15 cellular contexts compared by ENCODE assay signal in the genomic region with DNA sequence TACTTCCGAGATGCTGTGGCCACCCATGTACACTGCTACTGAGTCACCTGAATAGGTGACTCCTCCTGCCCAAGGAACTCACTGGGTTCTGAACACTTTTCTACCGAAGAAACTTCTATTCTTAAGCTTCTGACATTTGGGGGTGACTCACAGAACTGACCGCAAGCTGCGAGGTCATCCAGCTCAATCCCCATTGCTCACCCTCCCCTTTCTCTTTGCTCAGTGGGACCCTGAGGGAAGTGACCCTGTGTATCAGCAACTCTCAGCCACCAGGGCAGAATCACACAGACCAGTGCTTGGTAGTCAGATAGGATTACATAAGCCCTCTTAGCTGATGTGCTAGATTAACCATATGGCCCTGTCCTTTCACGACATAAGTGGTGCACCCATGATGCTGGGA. TPM values are rescaled to one million over a fixed set of nuclear protein-coding genes. Genes with fewer than 3 reads are reported as not detected.
A peak's percentile ranks its signal among the peaks of the same experiment; 100 is the strongest.
DNase-seq lines count a peak whose midpoint lies in the region; TF ChIP-seq lines count a peak whose summit lies in the region.
"Had no signal": no experiment of that assay in that cellular context is flagged by ENCODE, and none has a peak within 500 bp of the region (broad histone marks: within the 10 kb centered on the region; RNA-seq: fewer than 3 reads in every experiment).

No MANE protein-coding gene starts in this region.

- no peak overlapping the region for H2AFZ ChIP-seq in neural progenitor cell (replicated peaks)

- no peak for TF ChIP-seq EP300 in esophagus muscularis mucosa (IDR thresholded peaks at IDR 0.05)

- no peak overlapping the region for H3K4me3 Mint-ChIP-seq in neural progenitor cell
- H3K4me3 Mint-ChIP-seq: activated naive CD4-positive, alpha-beta T cell treated with anti-CD3 and anti-CD28 coated beads, Interleukin-2, amount 50 U/mL, for 24 hours; stimulated activated naive B cell treated with anti-CD40 and anti-IgM and Interleukin-4, amounts not matched to agents 10 μg/mL and 1 μg/mL and 100 μg/mL, for 72 hours had no signal

- TF ChIP-seq CTCF in neural progenitor cell (IDR thresholded peaks at IDR 0.05) (no peak), esophagus muscularis mucosa (IDR thresholded peaks at IDR 0.05) (no peak)

- peaks cover 32% of the 10 kb centered on the region for H3K4me1 Mint-ChIP-seq in neural progenitor cell
- H3K4me1 Mint-ChIP-seq: activated naive CD4-positive, alpha-beta T cell treated with anti-CD3 and anti-CD28 coated beads, Interleukin-2, amount 50 U/mL, for 24 hours; stimulated activated naive B cell treated with anti-CD40 and anti-IgM and Interleukin-4, amounts not matched to agents 10 μg/mL and 1 μg/mL and 100 μg/mL, for 72 hours had no signal

- H3K4me3 ChIP-seq in neural progenitor cell (no peak overlapping the region), esophagus muscularis mucosa (no peak overlapping the region)

- H3F3A ChIP-seq in neural progenitor cell (ENCODE audit: low read depth) = no peaks in the 10 kb centered on the region

- H3K4me1 ChIP-seq in neural progenitor cell = no peaks in the 10 kb centered on the region
- H3K4me1 ChIP-seq in esophagus muscularis mucosa = peaks cover 0 to 10% (median 4%) of the 10 kb centered on the region in 4 donors

- peaks cover 8% of the 10 kb centered on the region for H3K9me3 Mint-ChIP-seq in neural progenitor cell
- H3K9me3 Mint-ChIP-seq: activated naive CD4-positive, alpha-beta T cell treated with anti-CD3 and anti-CD28 coated beads, Interleukin-2, amount 50 U/mL, for 24 hours; stimulated activated naive B cell treated with anti-CD40 and anti-IgM and Interleukin-4, amounts not matched to agents 10 μg/mL and 1 μg/mL and 100 μg/mL, for 72 hours had no signal

- no peaks in the 10 kb centered on the region for H3K36me3 ChIP-seq in neural progenitor cell
- peaks cover 0 to 12% (median 0%) of the 10 kb centered on the region in 4 donors for H3K36me3 ChIP-seq in esophagus muscularis mucosa

- no peak overlapping the region for H3K4me2 ChIP-seq in neural progenitor cell

- peaks cover 9% of the 10 kb centered on the region for H4K20me1 ChIP-seq in neural progenitor cell (ENCODE audit: low read depth)

- H3K27ac Mint-ChIP-seq in neural progenitor cell = peak overlapping the region; percentile 74
- H3K27ac Mint-ChIP-seq: activated naive CD4-positive, alpha-beta T cell treated with anti-CD3 and anti-CD28 coated beads, Interleukin-2, amount 50 U/mL, for 24 hours; stimulated activated naive B cell treated with anti-CD40 and anti-IgM and Interleukin-4, amounts not matched to agents 10 μg/mL and 1 μg/mL and 100 μg/mL, for 72 hours had no signal

- no peak for TF ChIP-seq POLR2A in esophagus muscularis mucosa (IDR thresholded peaks at IDR 0.05; ENCODE audit: low read depth)

- peaks cover 6% of the 10 kb centered on the region for H3K36me3 Mint-ChIP-seq in neural progenitor cell
- H3K36me3 Mint-ChIP-seq: activated naive CD4-positive, alpha-beta T cell treated with anti-CD3 and anti-CD28 coated beads, Interleukin-2, amount 50 U/mL, for 24 hours; stimulated activated naive B cell treated with anti-CD40 and anti-IgM and Interleukin-4, amounts not matched to agents 10 μg/mL and 1 μg/mL and 100 μg/mL, for 72 hours had no signal

- no peak overlapping the region for H3K9ac ChIP-seq in neural progenitor cell

- H3K27me3 ChIP-seq in neural progenitor cell (no peaks in the 10 kb centered on the region), esophagus muscularis mucosa (no peaks in the 10 kb centered on the region)

- peaks cover 2% of the 10 kb centered on the region for H3K27me3 Mint-ChIP-seq in neural progenitor cell (ENCODE audit: insufficient read depth, low read depth)

- WGBS in esophagus muscularis mucosa = 84% methylated on average over 5 of the region's 5 CpGs

- DNase-seq in GM04503 (ENCODE audit: low read depth) = peak; percentile 23
- peak; percentile 60 for DNase-seq in NCI-H524 treated with DMSO at 0.1 percent for 48 hours (lab: John Stamatoyannopoulos, UW)
- DNase-seq in caudate nucleus (lab: John Stamatoyannopoulos, UW) = no peak
- DNase-seq in neural progenitor cell (ENCODE audit: low spot score) = no peak
- no peak for DNase-seq in activated T-cell treated with anti-CD3 and anti-CD28 coated beads for 4 hours
- no peak for DNase-seq in esophagus muscularis mucosa (ENCODE audit: extremely low spot score)
- no peak for DNase-seq in SKM-1 treated with dmso at 0.1 percent for 144 hours (lab: John Stamatoyannopoulos, UW; ENCODE audit: unreplicated experiment)
- DNase-seq in activated naive CD4-positive, alpha-beta T cell treated with anti-CD3 and anti-CD28 coated beads, Interleukin-2, amount 50 U/mL, for 16 hours = no peak
- DNase-seq: midbrain; NCI-H2081; stimulated activated naive B cell treated with anti-CD40 and anti-IgM and Interleukin-4, amounts not matched to agents 10 μg/mL and 1 μg/mL and 100 μg/mL, for 72 hours; T-helper 2 cell had no signal

- H3K9me3 ChIP-seq in neural progenitor cell (ENCODE audit: low read depth) (no peaks in the 10 kb centered on the region), esophagus muscularis mucosa (no peaks in the 10 kb centered on the region)

- no peaks in the 10 kb centered on the region for H3K79me2 ChIP-seq in neural progenitor cell (ENCODE audit: low read depth)

- intact Hi-C loops in esophagus muscularis mucosa (cut with DNase I) = no loop called here

- H3K27ac ChIP-seq in caudate nucleus (ENCODE audit: low read depth, low read length) = peak overlapping the region; percentile 40
- no peak overlapping the region for H3K27ac ChIP-seq in neural progenitor cell
- no peak overlapping the region for H3K27ac ChIP-seq in esophagus muscularis mucosa (replicated peaks in 1 of 4)

RNA-seq across cellular contexts. Expression of gene INSYN2A, which starts 46.3 kb away (rescaled TPM):
- total RNA-seq in neural progenitor cell (ENCODE audit: low replicate concordance) (not detected in 2 replicates), esophagus muscularis mucosa (under 1 TPM in 3 of 4 donors, not detected in 1; 0.33 to 0.52 (median 0.42) TPM)
- total RNA-seq: activated CD8-positive, alpha-beta memory T cell treated with anti-CD3 and anti-CD28 coated beads for 36 hours; dermis microvascular lymphatic vessel endothelial cell had no signal

Comparison
In these comparisons a context has a peak if more than half of its experiments do, and no peak if none do; other contexts are left out.
1. DNase-seq: peak in GM04503 (single experiment) and NCI-H524 treated with DMSO at 0.1 percent for 48 hours (single experiment); none in caudate nucleus (0 of 61), neural progenitor cell (single experiment), activated T-cell treated with anti-CD3 and anti-CD28 coated beads for 4 hours (single experiment), esophagus muscularis mucosa (single experiment), SKM-1 treated with dmso at 0.1 percent for 144 hours (single experiment) and activated naive CD4-positive, alpha-beta T cell treated with anti-CD3 and anti-CD28 coated beads, Interleukin-2, amount 50 U/mL, for 16 hours (single experiment).